Comparison of ENCODE assay signal across 1 cellular context in genomic region chr19:32691291-32691951, GRCh38.
TF ChIP-seq lines count a peak whose summit lies in the region.

Gene NUDT19, plus strand, starts transcription at chr19:32691821. Its CDS starts 140 bp downstream, at chr19:32691961.

TF ChIP-seq in HepG2, 621 proteins besides CTCF, POLR2A, EP300 and RAD21 (continued from another document and continues in another):
- TF ChIP-seq RNF219 (CRISPR knock-in tag; IDR thresholded peaks at IDR 0.05) (no peak), ESRRA (CRISPR knock-in tag; IDR thresholded peaks at IDR 0.05; ENCODE audit: low read depth) (peak; percentile 29; the same call in 1 of the 2 replicates), SALL2 (CRISPR knock-in tag; IDR thresholded peaks at IDR 0.05) (0 out of 2 replicates have a peak, but pooled peaks have one; percentile 48), MAFK (conservative IDR thresholded peaks at IDR 0.05 in 1 of 2, IDR thresholded peaks at IDR 0.05 in 1 of 2; ENCODE audit: low read length in 2 of 2) (no peak), BORCS8-MEF2B (CRISPR knock-in tag; IDR thresholded peaks at IDR 0.05) (peak; percentile 57), ZC3H4 (CRISPR knock-in tag; IDR thresholded peaks at IDR 0.05; ENCODE audit: borderline replicate concordance) (no peak), ZNF670 (CRISPR knock-in tag; IDR thresholded peaks at IDR 0.05; ENCODE audit: borderline replicate concordance) (no peak), NR2F6 (IDR thresholded peaks at IDR 0.05) (peak; percentile 45; the same call in 1 of the 2 replicates), NR2F6 (CRISPR knock-in tag; IDR thresholded peaks at IDR 0.05) (peak; percentile 44; the same call in 1 of the 2 replicates), ZNF124 (CRISPR knock-in tag; IDR thresholded peaks at IDR 0.05) (no peak), ETS1 (CRISPR knock-in tag; IDR thresholded peaks at IDR 0.05) (no peak), UBTF (CRISPR knock-in tag; IDR thresholded peaks at IDR 0.05) (peak; percentile 74; the same call in 1 of the 2 replicates), MAF1 (CRISPR knock-in tag; IDR thresholded peaks at IDR 0.05; ENCODE audit: borderline replicate concordance) (0 out of 2 replicates have a peak, but pooled peaks have one; percentile 55), ZBTB33 (CRISPR knock-in tag; IDR thresholded peaks at IDR 0.05) (0 out of 2 replicates have a peak, but pooled peaks have one; percentile 19), ZNF720 (CRISPR knock-in tag; IDR thresholded peaks at IDR 0.05) (no peak), IRF2 (CRISPR knock-in tag; IDR thresholded peaks at IDR 0.05) (0 out of 2 replicates have a peak, but pooled peaks have one; percentile 35), ZNF33A (CRISPR knock-in tag; IDR thresholded peaks at IDR 0.05; ENCODE audit: borderline replicate concordance) (no peak), MYC (CRISPR knock-in tag; IDR thresholded peaks at IDR 0.05; ENCODE audit: borderline replicate concordance) (peak; percentile 51; the same call in 1 of the 2 replicates), CENPT (CRISPR knock-in tag; IDR thresholded peaks at IDR 0.05; ENCODE audit: low read depth) (no peak), THAP11 (CRISPR knock-in tag; IDR thresholded peaks at IDR 0.05) (peak; percentile 58; the same call in 1 of the 2 replicates), NFYC (CRISPR knock-in tag; IDR thresholded peaks at IDR 0.05) (peak; percentile 33; the same call in 1 of the 2 replicates), NCOA5 (CRISPR knock-in tag; IDR thresholded peaks at IDR 0.05) (no peak), KMT2B (CRISPR knock-in tag; IDR thresholded peaks at IDR 0.05) (peak; percentile 65), SALL1 (CRISPR knock-in tag; IDR thresholded peaks at IDR 0.05) (0 out of 2 replicates have a peak, but pooled peaks have one; percentile 23), SNAPC2 (CRISPR knock-in tag; IDR thresholded peaks at IDR 0.05) (no peak), XRCC5 (optimal IDR thresholded peaks at IDR 0.05; ENCODE audit: low read length) (peak; percentile 20), ZSCAN31 (CRISPR knock-in tag; IDR thresholded peaks at IDR 0.05; ENCODE audit: low read depth) (no peak), MED1 (CRISPR knock-in tag; IDR thresholded peaks at IDR 0.05) (peak; percentile 48; the same call in 1 of the 2 replicates), XBP1 (CRISPR knock-in tag; IDR thresholded peaks at IDR 0.05) (no peak), ZNF740 (CRISPR knock-in tag; IDR thresholded peaks at IDR 0.05) (no peak), NFE2 (CRISPR knock-in tag; IDR thresholded peaks at IDR 0.05) (no peak), CREBL2 (CRISPR knock-in tag; IDR thresholded peaks at IDR 0.05; ENCODE audit: borderline replicate concordance) (0 out of 2 replicates have a peak, but pooled peaks have one; percentile 32), HINFP (CRISPR knock-in tag; IDR thresholded peaks at IDR 0.05; ENCODE audit: low read depth) (no peak), ZMYM4 (CRISPR knock-in tag; IDR thresholded peaks at IDR 0.05) (peak; percentile 58), ZNF558 (CRISPR knock-in tag; IDR thresholded peaks at IDR 0.05; ENCODE audit: borderline replicate concordance) (no peak), ASH2L (IDR thresholded peaks at IDR 0.05; ENCODE audit: insufficient read length, low read depth, low read length) (peak; percentile 47), POLR2G (IDR thresholded peaks at IDR 0.05; ENCODE audit: low read depth, low read length) (peak; percentile 83), ZNF577 (CRISPR knock-in tag; IDR thresholded peaks at IDR 0.05; ENCODE audit: borderline replicate concordance, low read depth) (no peak), BCL6 (CRISPR knock-in tag; IDR thresholded peaks at IDR 0.05) (peak; percentile 32; the same call in 1 of the 2 replicates), ZNF335 (CRISPR knock-in tag; IDR thresholded peaks at IDR 0.05) (no peak), ZNF350 (CRISPR knock-in tag; IDR thresholded peaks at IDR 0.05; ENCODE audit: borderline replicate concordance, low read depth) (peak; percentile 24; the same call in 1 of the 2 replicates), TARDBP (CRISPR knock-in tag; IDR thresholded peaks at IDR 0.05) (peak; percentile 68; the same call in 1 of the 2 replicates)
- TF ChIP-seq, protein P1, sequence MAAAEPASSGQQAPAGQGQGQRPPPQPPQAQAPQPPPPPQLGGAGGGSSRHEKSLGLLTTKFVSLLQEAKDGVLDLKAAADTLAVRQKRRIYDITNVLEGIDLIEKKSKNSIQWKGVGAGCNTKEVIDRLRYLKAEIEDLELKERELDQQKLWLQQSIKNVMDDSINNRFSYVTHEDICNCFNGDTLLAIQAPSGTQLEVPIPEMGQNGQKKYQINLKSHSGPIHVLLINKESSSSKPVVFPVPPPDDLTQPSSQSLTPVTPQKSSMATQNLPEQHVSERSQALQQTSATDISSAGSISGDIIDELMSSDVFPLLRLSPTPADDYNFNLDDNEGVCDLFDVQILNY (CRISPR knock-in tag; conservative IDR thresholded peaks at IDR 0.05) = 0 out of 2 replicates have a peak, but pooled peaks have one; percentile 46
- TF ChIP-seq, protein P2, sequence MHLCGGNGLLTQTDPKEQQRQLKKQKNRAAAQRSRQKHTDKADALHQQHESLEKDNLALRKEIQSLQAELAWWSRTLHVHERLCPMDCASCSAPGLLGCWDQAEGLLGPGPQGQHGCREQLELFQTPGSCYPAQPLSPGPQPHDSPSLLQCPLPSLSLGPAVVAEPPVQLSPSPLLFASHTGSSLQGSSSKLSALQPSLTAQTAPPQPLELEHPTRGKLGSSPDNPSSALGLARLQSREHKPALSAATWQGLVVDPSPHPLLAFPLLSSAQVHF (CRISPR knock-in tag; IDR thresholded peaks at IDR 0.05) = peak; percentile 16; the same call in 1 of the 2 replicates
- TF ChIP-seq, protein P3, sequence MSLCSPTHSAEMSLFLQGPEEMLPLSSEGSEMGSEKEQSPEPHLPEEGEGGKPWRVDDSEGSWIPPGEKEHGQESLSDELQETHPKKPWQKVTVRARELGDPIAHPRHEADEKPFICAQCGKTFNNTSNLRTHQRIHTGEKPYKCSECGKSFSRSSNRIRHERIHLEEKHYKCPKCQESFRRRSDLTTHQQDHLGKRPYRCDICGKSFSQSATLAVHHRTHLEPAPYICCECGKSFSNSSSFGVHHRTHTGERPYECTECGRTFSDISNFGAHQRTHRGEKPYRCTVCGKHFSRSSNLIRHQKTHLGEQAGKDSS (CRISPR knock-in tag; IDR thresholded peaks at IDR 0.05; ENCODE audit: borderline replicate concordance, low read depth) = no peak
- TF ChIP-seq, protein P4, sequence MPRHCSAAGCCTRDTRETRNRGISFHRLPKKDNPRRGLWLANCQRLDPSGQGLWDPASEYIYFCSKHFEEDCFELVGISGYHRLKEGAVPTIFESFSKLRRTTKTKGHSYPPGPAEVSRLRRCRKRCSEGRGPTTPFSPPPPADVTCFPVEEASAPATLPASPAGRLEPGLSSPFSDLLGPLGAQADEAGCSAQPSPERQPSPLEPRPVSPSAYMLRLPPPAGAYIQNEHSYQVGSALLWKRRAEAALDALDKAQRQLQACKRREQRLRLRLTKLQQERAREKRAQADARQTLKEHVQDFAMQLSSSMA (CRISPR knock-in tag; IDR thresholded peaks at IDR 0.05) = 0 out of 2 replicates have a peak, but pooled peaks have one; percentile 10
- TF ChIP-seq, protein P5, sequence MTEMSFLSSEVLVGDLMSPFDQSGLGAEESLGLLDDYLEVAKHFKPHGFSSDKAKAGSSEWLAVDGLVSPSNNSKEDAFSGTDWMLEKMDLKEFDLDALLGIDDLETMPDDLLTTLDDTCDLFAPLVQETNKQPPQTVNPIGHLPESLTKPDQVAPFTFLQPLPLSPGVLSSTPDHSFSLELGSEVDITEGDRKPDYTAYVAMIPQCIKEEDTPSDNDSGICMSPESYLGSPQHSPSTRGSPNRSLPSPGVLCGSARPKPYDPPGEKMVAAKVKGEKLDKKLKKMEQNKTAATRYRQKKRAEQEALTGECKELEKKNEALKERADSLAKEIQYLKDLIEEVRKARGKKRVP (CRISPR knock-in tag; IDR thresholded peaks at IDR 0.05) = no peak
- TF ChIP-seq, protein P6, sequence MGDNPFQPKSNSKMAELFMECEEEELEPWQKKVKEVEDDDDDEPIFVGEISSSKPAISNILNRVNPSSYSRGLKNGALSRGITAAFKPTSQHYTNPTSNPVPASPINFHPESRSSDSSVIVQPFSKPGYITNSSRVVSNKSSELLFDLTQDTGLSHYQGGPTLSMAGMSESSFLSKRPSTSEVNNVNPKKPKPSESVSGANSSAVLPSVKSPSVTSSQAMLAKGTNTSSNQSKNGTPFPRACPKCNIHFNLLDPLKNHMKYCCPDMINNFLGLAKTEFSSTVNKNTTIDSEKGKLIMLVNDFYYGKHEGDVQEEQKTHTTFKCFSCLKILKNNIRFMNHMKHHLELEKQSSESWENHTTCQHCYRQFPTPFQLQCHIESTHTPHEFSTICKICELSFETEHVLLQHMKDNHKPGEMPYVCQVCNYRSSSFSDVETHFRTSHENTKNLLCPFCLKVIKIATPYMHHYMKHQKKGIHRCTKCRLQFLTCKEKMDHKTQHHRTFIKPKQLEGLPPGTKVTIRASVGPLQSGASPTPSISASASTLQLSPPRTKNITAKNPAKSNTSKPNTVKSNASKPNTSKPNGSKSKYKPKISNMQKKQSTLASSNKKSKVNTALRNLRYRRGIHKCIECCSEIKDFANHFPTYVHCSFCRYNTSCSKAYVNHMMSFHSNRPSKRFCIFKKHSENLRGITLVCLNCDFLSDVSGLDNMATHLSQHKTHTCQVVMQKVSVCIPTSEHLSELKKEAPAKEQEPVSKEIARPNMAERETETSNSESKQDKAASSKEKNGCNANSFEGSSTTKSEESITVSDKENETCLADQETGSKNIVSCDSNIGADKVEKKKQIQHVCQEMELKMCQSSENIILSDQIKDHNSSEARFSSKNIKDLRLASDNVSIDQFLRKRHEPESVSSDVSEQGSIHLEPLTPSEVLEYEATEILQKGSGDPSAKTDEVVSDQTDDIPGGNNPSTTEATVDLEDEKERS (CRISPR knock-in tag; IDR thresholded peaks at IDR 0.05) = no peak; the same call in 1 of the 2 replicates
